In the genomic region with DNA sequence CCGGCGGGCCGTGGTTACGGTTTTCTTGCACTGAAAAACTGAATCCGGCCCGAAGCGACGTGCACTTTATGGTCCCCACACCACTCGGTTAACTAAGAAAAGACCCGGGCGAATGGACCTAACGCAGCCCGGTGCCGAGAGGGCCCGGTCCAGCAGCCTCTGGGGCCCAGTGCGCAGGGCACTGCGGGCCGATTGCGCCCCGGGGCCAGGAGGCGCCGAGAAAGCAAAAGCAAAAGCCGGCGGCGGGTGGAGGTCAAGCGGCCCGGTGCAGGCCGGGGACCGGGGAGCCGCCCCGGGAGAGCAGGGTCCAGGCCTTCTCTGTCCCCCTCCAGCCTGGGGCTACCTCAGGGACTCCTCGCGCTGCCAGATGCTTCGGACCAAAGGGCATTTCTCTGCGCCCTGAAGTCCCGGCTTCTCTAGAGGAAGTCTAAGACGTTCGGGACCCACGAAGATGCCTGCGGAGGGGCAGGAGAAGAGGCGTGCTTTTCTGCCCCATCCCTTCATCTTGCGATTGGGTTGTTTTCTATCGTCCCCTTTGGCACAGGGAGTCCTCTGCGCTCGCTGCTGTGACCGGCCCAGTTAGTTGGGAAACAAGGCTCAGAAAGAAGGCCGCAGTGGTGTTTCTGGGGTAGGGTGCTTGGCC, we compare ENCODE assay signal across 1 cellular context.
TF ChIP-seq lines count a peak whose summit lies in the region.

No MANE protein-coding gene starts in this region.

TF ChIP-seq in liver, 16 proteins besides CTCF, POLR2A, EP300 and RAD21 (continued from another document):
- TF ChIP-seq TAF1 (conservative IDR thresholded peaks at IDR 0.05), result no peak
- no peak for TF ChIP-seq GABPA (IDR thresholded peaks at IDR 0.05 in 1 of 2, conservative IDR thresholded peaks at IDR 0.05 in 1 of 2)
- TF ChIP-seq FOXA2 (IDR thresholded peaks at IDR 0.05), result no peak
- no peak for TF ChIP-seq NR2F2 (IDR thresholded peaks at IDR 0.05)
- TF ChIP-seq, protein P1, sequence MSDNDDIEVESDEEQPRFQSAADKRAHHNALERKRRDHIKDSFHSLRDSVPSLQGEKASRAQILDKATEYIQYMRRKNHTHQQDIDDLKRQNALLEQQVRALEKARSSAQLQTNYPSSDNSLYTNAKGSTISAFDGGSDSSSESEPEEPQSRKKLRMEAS (IDR thresholded peaks at IDR 0.05), result no peak
